Comparison of ENCODE assay signal across 16 cellular contexts in genomic region chr12:65430571-65431306, GRCh38.
DNase-seq lines count a peak whose midpoint lies in the region; ATAC-seq and TF ChIP-seq lines count a peak whose summit lies in the region.
"Had no signal": no experiment of that assay in that cellular context is flagged by ENCODE, and none has a peak within 500 bp of the region (broad histone marks: within the 10 kb centered on the region; RNA-seq: fewer than 3 reads in every experiment).

No MANE protein-coding gene starts in this region.

- H2AK5ac ChIP-seq in mesendoderm (ENCODE audit: low read length) = no peak overlapping the region

- no peak overlapping the region for H3K27ac Mint-ChIP-seq in activated CD8-positive, alpha-beta T cell treated with anti-CD3 and anti-CD28 coated beads for 36 hours
- H3K27ac Mint-ChIP-seq: CD4-positive, alpha-beta T cell had no signal

- no peak overlapping the region for H2BK15ac ChIP-seq in mesendoderm (replicated peaks; ENCODE audit: low read depth)

- no peaks in the 10 kb centered on the region for H3K4me1 Mint-ChIP-seq in activated CD8-positive, alpha-beta T cell treated with anti-CD3 and anti-CD28 coated beads for 36 hours (ENCODE audit: low read depth)

- H2BK120ac ChIP-seq in mesendoderm (ENCODE audit: low read depth, low read length) = no peak overlapping the region

- no peak overlapping the region for H4K5ac ChIP-seq in mesendoderm (ENCODE audit: low read length)

- H3K9me3 ChIP-seq in MG63 = peaks cover 7% of the 10 kb centered on the region; the same call in 1 of the 2 replicates

- H3K4me2 ChIP-seq in mesendoderm (ENCODE audit: low read length) = no peak overlapping the region

- H2BK5ac ChIP-seq in mesendoderm (ENCODE audit: low read length) = no peak overlapping the region

- no peak overlapping the region for H3K4ac ChIP-seq in mesendoderm (ENCODE audit: low read depth, low read length)

- CTCF ChIA-PET in activated CD8-positive, alpha-beta T cell treated with anti-CD3 and anti-CD28 coated beads for 36 hours (lab: Charles Lee) = no interaction called here

- DNase-seq in DMS114 treated with DMSO at 0.1 percent for 48 hours (lab: John Stamatoyannopoulos, UW; ENCODE audit: unreplicated experiment) (peak; percentile 39), NCI-H460 (ENCODE audit: extremely low read depth, low read depth) (peak; percentile 65), dedifferentiated amniotic fluid mesenchymal stem cell (ENCODE audit: extremely low spot score) (peak; percentile 67), mesendoderm (peak; percentile 70), MG63 (no peak), DMS79 treated with DMSO at 0.1 percent for 48 hours (lab: John Stamatoyannopoulos, UW) (no peak)
- no peak for DNase-seq in activated CD8-positive, alpha-beta T cell treated with anti-CD3 and anti-CD28 coated beads for 36 hours
- DNase-seq: CD4-positive, alpha-beta T cell; gastrocnemius medialis; NCI-H1417 treated with DMSO at 0.1 percent for 48 hours; NK-92 treated with Interleukin-12 subunit alpha and Interleukin-12 subunit beta, amount 100 ng/mL, for 24 hours had no signal

- WGBS in mesendoderm (ENCODE audit: extremely low coverage, insufficient coverage, low lambda C conversion rate) = no CpG with 5 or more reads among the region's 3 CpGs

- no peaks in the 10 kb centered on the region for H3K79me2 ChIP-seq in mesendoderm (ENCODE audit: control insufficient read depth, insufficient read depth, low read length)

- no peak for ATAC-seq in GM18520 (IDR thresholded peaks at IDR 0.05; ENCODE audit: unreplicated experiment)
- no peak for ATAC-seq in activated CD8-positive, alpha-beta T cell treated with anti-CD3 and anti-CD28 coated beads for 36 hours
- ATAC-seq: gastrocnemius medialis, GM12878 had no signal

- no peak overlapping the region for H3K56ac ChIP-seq in mesendoderm (ENCODE audit: low read length)

- H3K4me3 Mint-ChIP-seq in activated CD8-positive, alpha-beta T cell treated with anti-CD3 and anti-CD28 coated beads for 36 hours = no peak overlapping the region
- H3K4me3 Mint-ChIP-seq: CD4-positive, alpha-beta T cell had no signal

- H3K23ac ChIP-seq in mesendoderm (ENCODE audit: low read length) = no peak overlapping the region

- H3K36me3 ChIP-seq in mesendoderm (ENCODE audit: control insufficient read depth, insufficient read depth, low read length) (no peaks in the 10 kb centered on the region), MG63 (no peaks in the 10 kb centered on the region)
- H3K36me3 ChIP-seq: cardiac muscle cell, gastrocnemius medialis, thoracic aorta had no signal

- H4K8ac ChIP-seq in mesendoderm (ENCODE audit: low read depth, low read length) = no peak overlapping the region

- no peaks in the 10 kb centered on the region for H3K36me3 Mint-ChIP-seq in activated CD8-positive, alpha-beta T cell treated with anti-CD3 and anti-CD28 coated beads for 36 hours (ENCODE audit: low read depth)

- no peaks in the 10 kb centered on the region for H3K9me3 Mint-ChIP-seq in activated CD8-positive, alpha-beta T cell treated with anti-CD3 and anti-CD28 coated beads for 36 hours

- H3K4me3 ChIP-seq in mesendoderm (ENCODE audit: low read length) (no peak overlapping the region), MG63 (no peak overlapping the region)
- H3K4me3 ChIP-seq: cardiac muscle cell, gastrocnemius medialis, GM12878, thoracic aorta had no signal

- no peak overlapping the region for H3K18ac ChIP-seq in mesendoderm (ENCODE audit: low read length)

- no peaks in the 10 kb centered on the region for H3K79me1 ChIP-seq in mesendoderm (ENCODE audit: low read length)

- no peaks in the 10 kb centered on the region for H3K4me1 ChIP-seq in mesendoderm (ENCODE audit: control insufficient read depth, low read depth, low read length)
- H3K4me1 ChIP-seq: gastrocnemius medialis had no signal

- H3K27ac ChIP-seq in mesendoderm (ENCODE audit: low read depth, low read length) = no peak overlapping the region
- H3K27ac ChIP-seq: gastrocnemius medialis, HL-60, thoracic aorta had no signal

- no peak for TF ChIP-seq CTCF in activated CD8-positive, alpha-beta T cell treated with anti-CD3 and anti-CD28 coated beads for 36 hours (IDR thresholded peaks at IDR 0.05)

- peaks cover 1% of the 10 kb centered on the region for H3K27me3 Mint-ChIP-seq in activated CD8-positive, alpha-beta T cell treated with anti-CD3 and anti-CD28 coated beads for 36 hours
- H3K27me3 Mint-ChIP-seq: CD4-positive, alpha-beta T cell had no signal

- H3K9ac ChIP-seq in mesendoderm (ENCODE audit: low read length) = no peak overlapping the region

- H3K27me3 ChIP-seq in mesendoderm (ENCODE audit: insufficient read depth, low read length, poor library complexity) = no peaks in the 10 kb centered on the region
- H3K27me3 ChIP-seq in MG63 = no peaks in the 10 kb centered on the region
- H3K27me3 ChIP-seq: cardiac muscle cell, gastrocnemius medialis had no signal

- intact Hi-C loops in activated CD8-positive, alpha-beta T cell treated with anti-CD3 and anti-CD28 coated beads for 36 hours (cut with micrococcal nuclease) = no loop called here

- POLR2A ChIA-PET in activated CD8-positive, alpha-beta T cell treated with anti-CD3 and anti-CD28 coated beads for 36 hours (lab: Charles Lee) = no interaction called here

Comparison
In these comparisons a context has a peak if more than half of its experiments do, and no peak if none do; other contexts are left out.
1. DNase-seq: peak in DMS114 treated with DMSO at 0.1 percent for 48 hours (single experiment), NCI-H460 (single experiment), dedifferentiated amniotic fluid mesenchymal stem cell (single experiment) and mesendoderm (single experiment); none in MG63 (single experiment), activated CD8-positive, alpha-beta T cell treated with anti-CD3 and anti-CD28 coated beads for 36 hours (single experiment) and DMS79 treated with DMSO at 0.1 percent for 48 hours (single experiment).